1 cellular context compared by ENCODE assay signal in the genomic region with DNA sequence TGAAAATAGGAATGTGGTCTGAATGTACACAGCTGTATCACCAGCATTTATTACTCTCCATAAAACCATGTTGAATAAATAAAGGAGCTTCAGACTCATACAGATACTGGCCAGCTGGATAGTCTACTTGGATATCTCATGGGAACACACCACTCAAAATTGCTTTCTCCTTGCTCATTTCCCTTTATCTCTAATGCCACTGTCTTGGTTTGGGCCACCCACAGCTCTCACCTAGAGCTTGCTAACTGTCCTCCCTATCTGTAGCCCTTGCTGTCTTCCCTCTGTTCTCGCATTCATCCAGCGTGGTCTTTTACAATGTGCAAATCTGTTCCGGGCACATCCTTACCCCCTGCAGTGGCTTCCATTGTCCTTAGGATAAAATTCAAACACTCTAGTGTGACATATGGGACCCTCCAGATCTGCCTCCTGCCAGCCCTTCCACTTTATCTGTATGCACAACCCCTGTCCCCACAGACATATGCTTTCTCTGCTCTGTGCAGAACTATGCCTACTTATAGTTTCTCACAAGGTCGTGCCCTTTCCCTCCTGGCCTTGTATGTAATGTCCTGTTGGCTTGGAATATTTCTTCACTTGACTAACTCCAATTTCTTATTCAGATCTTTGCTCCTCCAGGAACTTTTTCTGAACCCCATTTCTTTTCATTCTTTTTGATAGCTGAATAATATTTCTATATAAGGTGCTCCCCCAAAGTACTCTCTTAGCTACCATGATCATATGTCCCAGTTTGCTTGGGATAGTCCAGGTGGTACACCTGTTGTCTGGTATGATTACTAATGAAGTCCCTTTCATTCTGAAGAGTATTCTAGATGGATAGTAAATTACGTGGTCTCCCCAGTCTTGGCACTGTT.
TF ChIP-seq lines count a peak whose summit lies in the region.

No MANE protein-coding gene starts in this region.

TF ChIP-seq in K562, 482 proteins besides CTCF, POLR2A, EP300 and RAD21 (continued from another document and continues in another):
- TF ChIP-seq ZNF398 (CRISPR knock-in tag; IDR thresholded peaks at IDR 0.05) = no peak
- no peak for TF ChIP-seq RBM25 (IDR thresholded peaks at IDR 0.05; ENCODE audit: low read depth, low read length, severe bottlenecking)
- TF ChIP-seq, protein P1, sequence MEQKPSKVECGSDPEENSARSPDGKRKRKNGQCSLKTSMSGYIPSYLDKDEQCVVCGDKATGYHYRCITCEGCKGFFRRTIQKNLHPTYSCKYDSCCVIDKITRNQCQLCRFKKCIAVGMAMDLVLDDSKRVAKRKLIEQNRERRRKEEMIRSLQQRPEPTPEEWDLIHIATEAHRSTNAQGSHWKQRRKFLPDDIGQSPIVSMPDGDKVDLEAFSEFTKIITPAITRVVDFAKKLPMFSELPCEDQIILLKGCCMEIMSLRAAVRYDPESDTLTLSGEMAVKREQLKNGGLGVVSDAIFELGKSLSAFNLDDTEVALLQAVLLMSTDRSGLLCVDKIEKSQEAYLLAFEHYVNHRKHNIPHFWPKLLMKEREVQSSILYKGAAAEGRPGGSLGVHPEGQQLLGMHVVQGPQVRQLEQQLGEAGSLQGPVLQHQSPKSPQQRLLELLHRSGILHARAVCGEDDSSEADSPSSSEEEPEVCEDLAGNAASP (IDR thresholded peaks at IDR 0.05) = no peak
- TF ChIP-seq, protein P2, sequence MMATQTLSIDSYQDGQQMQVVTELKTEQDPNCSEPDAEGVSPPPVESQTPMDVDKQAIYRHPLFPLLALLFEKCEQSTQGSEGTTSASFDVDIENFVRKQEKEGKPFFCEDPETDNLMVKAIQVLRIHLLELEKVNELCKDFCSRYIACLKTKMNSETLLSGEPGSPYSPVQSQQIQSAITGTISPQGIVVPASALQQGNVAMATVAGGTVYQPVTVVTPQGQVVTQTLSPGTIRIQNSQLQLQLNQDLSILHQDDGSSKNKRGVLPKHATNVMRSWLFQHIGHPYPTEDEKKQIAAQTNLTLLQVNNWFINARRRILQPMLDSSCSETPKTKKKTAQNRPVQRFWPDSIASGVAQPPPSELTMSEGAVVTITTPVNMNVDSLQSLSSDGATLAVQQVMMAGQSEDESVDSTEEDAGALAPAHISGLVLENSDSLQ (IDR thresholded peaks at IDR 0.05) = no peak
- TF ChIP-seq PRMT5 (CRISPR knock-in tag; IDR thresholded peaks at IDR 0.05) = no peak
- TF ChIP-seq PBX2 (CRISPR knock-in tag; IDR thresholded peaks at IDR 0.05; ENCODE audit: low read depth) = no peak
- TF ChIP-seq PBX2 (tag; conservative IDR thresholded peaks at IDR 0.05; ENCODE audit: low read depth) = no peak
- TF ChIP-seq CCNT2 (IDR thresholded peaks at IDR 0.05; ENCODE audit: borderline replicate concordance, extremely low read depth, insufficient read length, low read depth, low read length) = peak; percentile 88
- no peak for TF ChIP-seq NUFIP1 (IDR thresholded peaks at IDR 0.05; ENCODE audit: partially characterized antibody)
- no peak for TF ChIP-seq NR3C1 (CRISPR knock-in tag; IDR thresholded peaks at IDR 0.05)
- no peak for TF ChIP-seq SIRT6 (IDR thresholded peaks at IDR 0.05; ENCODE audit: low read depth, low read length)
- TF ChIP-seq ASH1L (IDR thresholded peaks at IDR 0.05; ENCODE audit: borderline replicate concordance, low read depth, partially characterized antibody) = no peak
- TF ChIP-seq ATF7 (IDR thresholded peaks at IDR 0.05) = peak; percentile 75; the same call in 1 of the 2 replicates
- TF ChIP-seq ZSCAN29 (IDR thresholded peaks at IDR 0.05) = 0 out of 2 replicates have a peak, but pooled peaks have one; percentile 56
- TF ChIP-seq, protein P3, sequence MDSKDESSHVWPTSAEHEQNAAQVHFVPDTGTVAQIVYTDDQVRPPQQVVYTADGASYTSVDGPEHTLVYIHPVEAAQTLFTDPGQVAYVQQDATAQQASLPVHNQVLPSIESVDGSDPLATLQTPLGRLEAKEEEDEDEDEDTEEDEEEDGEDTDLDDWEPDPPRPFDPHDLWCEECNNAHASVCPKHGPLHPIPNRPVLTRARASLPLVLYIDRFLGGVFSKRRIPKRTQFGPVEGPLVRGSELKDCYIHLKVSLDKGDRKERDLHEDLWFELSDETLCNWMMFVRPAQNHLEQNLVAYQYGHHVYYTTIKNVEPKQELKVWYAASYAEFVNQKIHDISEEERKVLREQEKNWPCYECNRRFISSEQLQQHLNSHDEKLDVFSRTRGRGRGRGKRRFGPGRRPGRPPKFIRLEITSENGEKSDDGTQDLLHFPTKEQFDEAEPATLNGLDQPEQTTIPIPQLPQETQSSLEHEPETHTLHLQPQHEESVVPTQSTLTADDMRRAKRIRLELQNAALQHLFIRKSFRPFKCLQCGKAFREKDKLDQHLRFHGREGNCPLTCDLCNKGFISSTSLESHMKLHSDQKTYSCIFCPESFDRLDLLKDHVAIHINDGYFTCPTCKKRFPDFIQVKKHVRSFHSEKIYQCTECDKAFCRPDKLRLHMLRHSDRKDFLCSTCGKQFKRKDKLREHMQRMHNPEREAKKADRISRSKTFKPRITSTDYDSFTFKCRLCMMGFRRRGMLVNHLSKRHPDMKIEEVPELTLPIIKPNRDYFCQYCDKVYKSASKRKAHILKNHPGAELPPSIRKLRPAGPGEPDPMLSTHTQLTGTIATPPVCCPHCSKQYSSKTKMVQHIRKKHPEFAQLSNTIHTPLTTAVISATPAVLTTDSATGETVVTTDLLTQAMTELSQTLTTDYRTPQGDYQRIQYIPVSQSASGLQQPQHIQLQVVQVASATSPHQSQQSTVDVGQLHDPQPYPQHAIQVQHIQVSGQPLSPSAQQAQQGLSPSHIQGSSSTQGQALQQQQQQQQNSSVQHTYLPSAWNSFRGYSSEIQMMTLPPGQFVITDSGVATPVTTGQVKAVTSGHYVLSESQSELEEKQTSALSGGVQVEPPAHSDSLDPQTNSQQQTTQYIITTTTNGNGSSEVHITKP (IDR thresholded peaks at IDR 0.05; ENCODE audit: partially characterized antibody) = peak; percentile 91
- no peak for TF ChIP-seq ZC3H11A (IDR thresholded peaks at IDR 0.05; ENCODE audit: low read depth, low read length)
- TF ChIP-seq NFRKB (IDR thresholded peaks at IDR 0.05; ENCODE audit: low read depth) = no peak
- 0 out of 4 replicates have a peak, but pooled peaks of 1 of the 2 experiments have one; percentile 22 for TF ChIP-seq NRF1 (conservative IDR thresholded peaks at IDR 0.05 in 1 of 2, IDR thresholded peaks at IDR 0.05 in 1 of 2)
- no peak for TF ChIP-seq ZFPM2 (CRISPR knock-in tag; IDR thresholded peaks at IDR 0.05)
- peak; percentile 80 for TF ChIP-seq MBD2 (IDR thresholded peaks at IDR 0.05; ENCODE audit: borderline replicate concordance, low read depth)
- peak; percentile 89 to 93 for TF ChIP-seq RCOR1 (IDR thresholded peaks at IDR 0.05; ENCODE audit: borderline replicate concordance in 1 of 2, low read depth in 2 of 2, low read length in 2 of 2)
- TF ChIP-seq ESRRA (IDR thresholded peaks at IDR 0.05; ENCODE audit: borderline replicate concordance, low read depth) = 0 out of 2 replicates have a peak, but pooled peaks have one; percentile 25
- no peak for TF ChIP-seq ZNF551 (CRISPR knock-in tag; IDR thresholded peaks at IDR 0.05)
- TF ChIP-seq FOXA3 (CRISPR knock-in tag; conservative IDR thresholded peaks at IDR 0.05 in 1 of 2, IDR thresholded peaks at IDR 0.05 in 1 of 2) = peak; percentile 92 to 98; a peak in 3 of 4 replicates
- no peak for TF ChIP-seq FOS (IDR thresholded peaks at IDR 0.05; ENCODE audit: extremely low read depth, insufficient read length)
- TF ChIP-seq ARID3B (CRISPR knock-in tag; IDR thresholded peaks at IDR 0.05; ENCODE audit: borderline replicate concordance) = no peak
- TF ChIP-seq NFE2 (IDR thresholded peaks at IDR 0.05; ENCODE audit: low read depth) = peak; percentile 56
- peak; percentile 43; the same call in 1 of the 2 replicates for TF ChIP-seq ATF4 (CRISPR knock-in tag; IDR thresholded peaks at IDR 0.05)
- TF ChIP-seq ZNF766 (CRISPR knock-in tag; conservative IDR thresholded peaks at IDR 0.05) = peak; percentile 89
- peak; percentile 64; the same call in 1 of the 2 replicates for TF ChIP-seq AFF4 (CRISPR knock-in tag; IDR thresholded peaks at IDR 0.05)
- peak; percentile 91 for TF ChIP-seq FOSL1 (tag; conservative IDR thresholded peaks at IDR 0.05)
- TF ChIP-seq MTA1 (IDR thresholded peaks at IDR 0.05; ENCODE audit: borderline replicate concordance) = peak; percentile 70
- no peak for TF ChIP-seq CHD1 (IDR thresholded peaks at IDR 0.05; ENCODE audit: low read length)
- no peak for TF ChIP-seq RBFOX2 (IDR thresholded peaks at IDR 0.05; ENCODE audit: low read depth, low read length)
- no peak for TF ChIP-seq ETS2 (tag; IDR thresholded peaks at IDR 0.05; ENCODE audit: borderline replicate concordance, poor library complexity, severe bottlenecking)
